8 cellular contexts compared by ENCODE assay signal in the genomic region with DNA sequence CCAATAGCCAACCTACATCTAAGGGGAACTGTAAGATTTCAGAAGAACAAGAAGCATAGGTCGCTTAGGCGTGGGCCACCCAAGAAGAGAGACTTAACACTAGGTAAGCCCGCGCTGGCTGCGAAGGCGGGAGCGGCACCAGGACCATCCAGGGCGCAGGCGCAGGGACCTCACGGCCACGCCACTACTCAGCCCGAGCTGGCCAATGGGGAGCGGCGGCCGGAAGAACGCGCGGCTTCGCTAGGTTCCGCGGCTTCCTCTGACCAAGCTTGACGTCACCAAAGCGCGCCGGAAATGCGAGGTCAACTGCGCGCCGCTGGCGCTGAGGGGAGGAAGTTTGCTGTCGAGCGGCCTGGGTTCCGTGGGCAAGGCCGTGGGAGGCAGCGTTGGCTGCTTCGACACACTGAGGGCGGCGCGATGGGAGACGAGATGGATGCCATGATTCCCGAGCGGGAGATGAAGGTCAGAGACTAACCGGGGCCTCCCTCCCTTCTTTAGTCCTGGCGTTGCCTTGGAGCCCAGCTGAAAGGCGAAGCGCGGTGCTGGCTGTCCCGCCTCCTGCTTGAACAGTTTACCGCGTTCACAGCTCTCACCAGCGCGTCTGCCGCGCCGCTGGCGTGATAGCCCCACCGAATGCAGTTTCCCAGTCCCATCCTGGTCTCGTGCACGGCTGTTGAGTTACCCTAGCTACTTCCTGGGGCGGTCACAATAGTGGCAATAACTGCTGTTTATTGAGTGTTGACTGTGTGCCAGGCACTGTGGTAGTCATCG. TPM values are rescaled to one million over a fixed set of nuclear protein-coding genes. Genes with fewer than 3 reads are reported as not detected.
DNase-seq lines count a peak whose midpoint lies in the region; ATAC-seq lines count a peak whose summit lies in the region.

A gene (plus strand): TSS at position 299 of the 771 bp plus-strand sequence. CDS start 119 bp downstream, at position 418.

- peak within 1 kb of the TSS; percentile 86 for H3K4me3 ChIP-seq in CD8-positive, alpha-beta memory T cell (ENCODE audit: low read length)
- H3K4me3 ChIP-seq in effector memory CD4-positive, alpha-beta T cell (ENCODE audit: insufficient read depth, low read depth, low read length, poor library complexity, severe bottlenecking) = peak within 1 kb of the TSS; percentile 81

- H3K27ac ChIP-seq in CD8-positive, alpha-beta memory T cell (ENCODE audit: low read depth, low read length) = peak within 1 kb of the TSS; percentile 99
- peak within 1 kb of the TSS; percentile 83 for H3K27ac ChIP-seq in effector memory CD4-positive, alpha-beta T cell (ENCODE audit: insufficient read depth, low read length, poor library complexity, severe bottlenecking)

- H3K4me1 ChIP-seq in CD8-positive, alpha-beta memory T cell (ENCODE audit: insufficient read depth, low read length) = peaks cover 12% of the 10 kb centered on the region
- H3K4me1 ChIP-seq in effector memory CD4-positive, alpha-beta T cell (ENCODE audit: control insufficient read depth, insufficient read depth, low read length, poor library complexity, severe bottlenecking) = peaks cover 10% of the 10 kb centered on the region

- H3K27ac Mint-ChIP-seq in CD8-positive, alpha-beta memory T cell = peak within 1 kb of the TSS; percentile 96 to 100 (median 99)

- peak; percentile 98 to 100 (median 99) for DNase-seq in CD8-positive, alpha-beta memory T cell
- peak; percentile 90 for DNase-seq in HS-5 (ENCODE audit: low read depth)
- peak; percentile 95 for DNase-seq in NK-92 treated with Interleukin-12 subunit alpha and Interleukin-12 subunit beta, amount 100 ng/mL, for 24 hours (lab: John Stamatoyannopoulos, UW)
- DNase-seq in effector memory CD4-positive, alpha-beta T cell = peak; percentile 99
- peak; percentile 99 for DNase-seq in lung microvascular endothelial cell (ENCODE audit: low read depth in 2 of 2)
- DNase-seq in stimulated activated CD4-positive, alpha-beta T cell treated with anti-CD3 and anti-CD28 coated beads, TNF-alpha, amount 100 ng/mL, for 48 hours (ENCODE audit: low read depth in 3 of 3) = peak; percentile 97 to 100 (median 99)

- no peaks in the 10 kb centered on the region for H3K27me3 ChIP-seq in CD8-positive, alpha-beta memory T cell (ENCODE audit: insufficient read depth, low read length, poor library complexity, severe bottlenecking)
- no peaks in the 10 kb centered on the region for H3K27me3 ChIP-seq in effector memory CD4-positive, alpha-beta T cell (replicated peaks; ENCODE audit: control insufficient read depth, insufficient read depth, low read length, poor library complexity, severe bottlenecking)

- ATAC-seq in GM19468 (IDR thresholded peaks at IDR 0.05; ENCODE audit: extremely low read depth, unreplicated experiment) = peak; percentile 86

- CTCF ChIA-PET in CD8-positive, alpha-beta memory T cell (lab: Charles Lee) = interaction anchor here (0.9 to 1.0 kb wide), 3 partner anchors 15 to 630 kb away, joined by 4 read pairs; no protein-coding TSS in a partner anchor
- CTCF ChIA-PET in activated CD8-positive, alpha-beta memory T cell treated with anti-CD3 and anti-CD28 coated beads for 36 hours (lab: Charles Lee) = interaction anchor here (0.6 to 1.0 kb wide), 3 partner anchors 18 to 420 kb away, joined by 3 read pairs; no protein-coding TSS in a partner anchor

- peak within 1 kb of the TSS; percentile 97 to 100 (median 99) for H3K4me3 Mint-ChIP-seq in CD8-positive, alpha-beta memory T cell

- no peaks in the 10 kb centered on the region for H3K9me3 Mint-ChIP-seq in CD8-positive, alpha-beta memory T cell

- H3K9me3 ChIP-seq in CD8-positive, alpha-beta memory T cell (ENCODE audit: low read length) = no peaks in the 10 kb centered on the region
- no peaks in the 10 kb centered on the region for H3K9me3 ChIP-seq in effector memory CD4-positive, alpha-beta T cell (ENCODE audit: control insufficient read depth, low read length)

- H3K27me3 Mint-ChIP-seq in CD8-positive, alpha-beta memory T cell = peaks cover 0 to 2% of the 10 kb centered on the region in 2 donors

- peaks cover 29% of the 10 kb centered on the region for H3K36me3 ChIP-seq in CD8-positive, alpha-beta memory T cell (ENCODE audit: insufficient read depth, low read length)
- peaks cover 24% of the 10 kb centered on the region for H3K36me3 ChIP-seq in effector memory CD4-positive, alpha-beta T cell (ENCODE audit: control insufficient read depth, insufficient read depth, low read length)

- peaks cover 30 to 42% (median 36%) of the 10 kb centered on the region in 3 donors for H3K4me1 Mint-ChIP-seq in CD8-positive, alpha-beta memory T cell

- peaks cover 5 to 43% (median 15%) of the 10 kb centered on the region in 3 donors for H3K36me3 Mint-ChIP-seq in CD8-positive, alpha-beta memory T cell

- POLR2A ChIA-PET in CD8-positive, alpha-beta memory T cell (lab: Charles Lee) = interaction anchor here (1.0 to 2.2 kb wide), 2 partner anchors 131 to 248 kb away, joined by 4 to 8 read pairs; no protein-coding TSS in a partner anchor
- POLR2A ChIA-PET in activated CD8-positive, alpha-beta memory T cell treated with anti-CD3 and anti-CD28 coated beads for 36 hours (lab: Charles Lee) = interaction anchor here (0.5 to 1.8 kb wide), 7 partner anchors 8 to 794 kb away, joined by 3 to 12 read pairs (median 5); no protein-coding TSS in a partner anchor

RNA-seq across cellular contexts. Expression of the gene that starts here (rescaled TPM):
- 10 to 100 TPM; 69.2 to 69.5 TPM for total RNA-seq in CD8-positive, alpha-beta memory T cell
- 21.3 TPM for polyA plus RNA-seq in CD8-positive, alpha-beta memory T cell
- 10 to 100 TPM; 59.0 to 68.4 TPM for total RNA-seq in activated CD8-positive, alpha-beta memory T cell treated with anti-CD3 and anti-CD28 coated beads for 36 hours
- 6.5 and 7.5 TPM in 2 replicates for total RNA-seq in lung microvascular endothelial cell

Comparison
In these comparisons a context has a peak if more than half of its experiments do, and no peak if none do; other contexts are left out.
1. Peak in every context shown above with its lines: DNase-seq, ATAC-seq, H3K4me3 ChIP-seq and H3K27ac ChIP-seq.